8 cellular contexts compared by ENCODE assay signal in genomic region chr12:6383572-6384498, GRCh38. TPM values are rescaled to one million over a fixed set of nuclear protein-coding genes. Genes with fewer than 3 reads are reported as not detected.
A peak's percentile ranks its signal among the peaks of the same experiment; 100 is the strongest.
DNase-seq lines count a peak whose midpoint lies in the region; ATAC-seq and TF ChIP-seq lines count a peak whose summit lies in the region.

LTBR (plus strand) TSS chr12:6384162; CDS start chr12:6384359, 197 bp downstream.

- H3K9ac ChIP-seq in PC-3 (ENCODE audit: low read length) (peak within 1 kb of the TSS; percentile 99), skeletal muscle satellite cell (ENCODE audit: low read depth, low read length) (peak within 1 kb of the TSS; percentile 99)

- H3K9me2 ChIP-seq in PC-3 (replicated peaks; ENCODE audit: low read length), result no peaks in the 10 kb centered on the region

- intact Hi-C loops in activated CD4-positive, alpha-beta T cell treated with anti-CD3 and anti-CD28 coated beads for 36 hours (cut with DNase I, micrococcal nuclease), result no loop called here
- intact Hi-C loops in PC-3 (cut with micrococcal nuclease), result loop anchor here (2.0 kb wide), 1 partner anchor 43 kb away; no protein-coding TSS in a partner anchor

- CTCF ChIA-PET in activated CD4-positive, alpha-beta T cell treated with anti-CD3 and anti-CD28 coated beads for 36 hours (lab: Charles Lee), result interaction anchor here (0.6 to 1.5 kb wide), 4 partner anchors 61 to 167 kb away, joined by 3 to 5 read pairs (median 4); no protein-coding TSS in a partner anchor
- CTCF ChIA-PET in PC-3 (lab: Charles Lee), result interaction anchor here (1.0 to 1.8 kb wide), 3 partner anchors 47 to 81 kb away, joined by 3 to 8 read pairs (median 5); no protein-coding TSS in a partner anchor

- H3K9me3 ChIP-seq in PC-3 (ENCODE audit: low read length), result no peaks in the 10 kb centered on the region
- no peaks in the 10 kb centered on the region for H3K9me3 ChIP-seq in skeletal muscle satellite cell (replicated peaks; ENCODE audit: low read length)

- POLR2A ChIA-PET in activated CD4-positive, alpha-beta T cell treated with anti-CD3 and anti-CD28 coated beads for 36 hours (lab: Charles Lee), result no interaction called here
- POLR2A ChIA-PET in PC-3 (lab: Charles Lee; ENCODE audit: unreplicated experiment), result interaction anchor here (0.7 to 1.0 kb wide), 4 partner anchors 11 to 149 kb away, joined by 3 to 7 read pairs (median 4); no protein-coding TSS in a partner anchor

- H3K36me3 Mint-ChIP-seq in activated CD4-positive, alpha-beta T cell treated with anti-CD3 and anti-CD28 coated beads for 36 hours (ENCODE audit: low read depth), result no peaks in the 10 kb centered on the region

- H3K4me3 Mint-ChIP-seq in activated CD4-positive, alpha-beta T cell treated with anti-CD3 and anti-CD28 coated beads for 36 hours, result no peak within 1 kb of the TSS

- ATAC-seq in activated CD4-positive, alpha-beta T cell treated with anti-CD3 and anti-CD28 coated beads for 36 hours, result peak; percentile 44
- peak; percentile 95 for ATAC-seq in PC-3
- ATAC-seq in GM19452 (IDR thresholded peaks at IDR 0.05; ENCODE audit: unreplicated experiment), result no peak

- H3K4me2 ChIP-seq in PC-3 (ENCODE audit: low read length) (peak within 1 kb of the TSS; percentile 96), skeletal muscle satellite cell (ENCODE audit: low read length) (peak within 1 kb of the TSS; percentile 99)

- H3K4me1 Mint-ChIP-seq in activated CD4-positive, alpha-beta T cell treated with anti-CD3 and anti-CD28 coated beads for 36 hours, result peaks cover 2% of the 10 kb centered on the region

- peak within 1 kb of the TSS; percentile 82 for H3K27ac ChIP-seq in PC-3 (ENCODE audit: low read length)

- H3F3A ChIP-seq in PC-3 (ENCODE audit: low read length, unreplicated experiment), result no peaks in the 10 kb centered on the region

- H2AFZ ChIP-seq in PC-3 (ENCODE audit: low read length), result peak within 1 kb of the TSS; percentile 75

- H3K27me3 Mint-ChIP-seq in activated CD4-positive, alpha-beta T cell treated with anti-CD3 and anti-CD28 coated beads for 36 hours, result peaks cover 15% of the 10 kb centered on the region

- H3K4me3 ChIP-seq in PC-3 (ENCODE audit: low read length) (peak within 1 kb of the TSS; percentile 90), skeletal muscle satellite cell (ENCODE audit: low read length) (peak within 1 kb of the TSS; percentile 89)

- TF ChIP-seq CTCF in PC-3 (conservative IDR thresholded peaks at IDR 0.05; ENCODE audit: low read depth, low read length), result no peak

- no peaks in the 10 kb centered on the region for H3K27me3 ChIP-seq in PC-3 (ENCODE audit: low read length)
- H3K27me3 ChIP-seq in skeletal muscle satellite cell (ENCODE audit: control insufficient read depth, insufficient read depth, low read length), result no peaks in the 10 kb centered on the region

- H3K79me2 ChIP-seq in PC-3 (ENCODE audit: low read length), result peaks cover 55% of the 10 kb centered on the region

- no peak for DNase-seq in activated CD4-positive, alpha-beta T cell treated with anti-CD3 and anti-CD28 coated beads for 36 hours
- DNase-seq in activated CD4-positive, alpha-beta T cell treated with anti-CD3 and anti-CD28 coated beads for 4 hours, result no peak
- DNase-seq in PC-3 (peak; percentile 87), cerebellum (ENCODE audit: low spot score) (peak; percentile 36), islet precursor cell (peak; percentile 96), NCI-H187 treated with DMSO at 0.1 percent for 48 hours (lab: John Stamatoyannopoulos, UW) (no peak)

- no peaks in the 10 kb centered on the region for H3K9me3 Mint-ChIP-seq in activated CD4-positive, alpha-beta T cell treated with anti-CD3 and anti-CD28 coated beads for 36 hours (ENCODE audit: low read depth)

- BruUV-seq in PC-3 (replicated peaks; lab: Mats Ljungman, UMichigan), result TSS peak; percentile 78

- no peak within 1 kb of the TSS for H3K27ac Mint-ChIP-seq in activated CD4-positive, alpha-beta T cell treated with anti-CD3 and anti-CD28 coated beads for 36 hours

- no peaks in the 10 kb centered on the region for H4K20me1 ChIP-seq in PC-3 (ENCODE audit: low read length)

- H3K4me1 ChIP-seq in PC-3 (ENCODE audit: insufficient read depth, low read length) (peaks cover 27% of the 10 kb centered on the region), skeletal muscle satellite cell (ENCODE audit: control insufficient read depth, insufficient read depth, low read length) (peaks cover 29% of the 10 kb centered on the region)

- H3K36me3 ChIP-seq in PC-3 (ENCODE audit: low read depth, low read length) (peaks cover 21% of the 10 kb centered on the region), skeletal muscle satellite cell (ENCODE audit: insufficient read depth, low read length) (peaks cover 37% of the 10 kb centered on the region)

RNA-seq across cellular contexts. Expression of gene LTBR, which starts in this region (rescaled TPM):
- total RNA-seq in activated CD4-positive, alpha-beta T cell treated with anti-CD3 and anti-CD28 coated beads for 36 hours, result 1 to 10 TPM in 1 of 2 experiments, under 1 TPM in 1; 0.57 to 1.1 TPM
- total RNA-seq in PC-3 (2014; rRNA removed), result 160 and 163 TPM in 2 replicates
- total RNA-seq in cerebellum, result 3.1 TPM
- total RNA-seq in skeletal muscle satellite cell (2012; rRNA removed), result 75.8 and 97.8 TPM in 2 replicates

Comparison
In these comparisons a context has a peak if more than half of its experiments do, and no peak if none do; other contexts are left out.
1. RNA of gene LTBR (total RNA-seq): 160 to 163 TPM in PC-3; 3.1 TPM in cerebellum (single experiment) and 0.57 to 1.1 TPM in activated CD4-positive, alpha-beta T cell treated with anti-CD3 and anti-CD28 coated beads for 36 hours; every median in the first group is over 10 times any median in the second.
2. DNase-seq: peak in PC-3 (single experiment), cerebellum (single experiment) and islet precursor cell (single experiment); none in activated CD4-positive, alpha-beta T cell treated with anti-CD3 and anti-CD28 coated beads for 36 hours (single experiment), activated CD4-positive, alpha-beta T cell treated with anti-CD3 and anti-CD28 coated beads for 4 hours (0 of 2) and NCI-H187 treated with DMSO at 0.1 percent for 48 hours (single experiment).